In genomic region chr19:18167011-18167410, GRCh38 we compare ENCODE assay signal across 31 cellular contexts. TPM values are rescaled to one million over a fixed set of nuclear protein-coding genes. Genes with fewer than 3 reads are reported as not detected.
"Had no signal": no experiment of that assay in that cellular context is flagged by ENCODE, and none has a peak within 500 bp of the region (broad histone marks: within the 10 kb centered on the region; RNA-seq: fewer than 3 reads in every experiment).

No MANE protein-coding gene starts in this region.

- FAIRE-seq: islet of Langerhans, kidney, pancreas, small intestine had no signal

- H3K36me3 ChIP-seq: uterus had no signal

- H3K27ac ChIP-seq: left ventricle myocardium inferior, pancreas, prostate gland, sigmoid colon, suprapubic skin, thoracic aorta, tibial artery, uterus had no signal

- H3K4me1 ChIP-seq: pancreas, prostate gland had no signal

- H3K9me3 ChIP-seq: left ventricle myocardium inferior, pancreas, prostate gland, sigmoid colon, spleen, suprapubic skin, thoracic aorta, tibial artery, uterus had no signal

- ATAC-seq: pancreas; right cardiac atrium; stimulated activated effector memory CD8-positive, alpha-beta T cell treated with anti-CD3 and anti-CD28 coated beads, Interleukin-12 subunit alpha, Interleukin-12 subunit beta, amount 100 ng/mL, for 72 hours had no signal

- DNase-seq: hypothalamus; immature natural killer cell; kidney; left ventricle myocardium inferior; mesendoderm; naive B cell; nucleus accumbens; posterior cingulate gyrus; retina; right cardiac atrium; sigmoid colon; small intestine; spleen; stimulated activated CD4-positive, alpha-beta T cell treated with anti-CD3 and anti-CD28 coated beads, Interleukin-4, amount 100 ng/mL, for 24 hours; stimulated activated naive CD4-positive, alpha-beta T cell; tibial artery; uterus had no signal

- H3K27me3 ChIP-seq: pancreas, sigmoid colon, spleen, suprapubic skin, tibial artery, uterus had no signal

- H3K4me3 ChIP-seq: left ventricle myocardium inferior, lung, pancreas, prostate gland, sigmoid colon, spleen, suprapubic skin, thoracic aorta, tibial artery, uterus had no signal

- H3K9me3 Mint-ChIP-seq: immature natural killer cell; mesothelial cell of epicardium; naive B cell; nephron; neural crest cell; stimulated activated effector memory CD8-positive, alpha-beta T cell treated with anti-CD3 and anti-CD28 coated beads, Interleukin-12 subunit alpha, Interleukin-12 subunit beta, amount 100 ng/mL, for 72 hours; stimulated activated naive CD8-positive, alpha-beta T cell treated with anti-CD3 and anti-CD28 coated beads, Interleukin-15, Interleukin-2, amounts not matched to agents 100 ng/mL and 50 ng/mL, for 24 hours; type B pancreatic cell had no signal

- H3K4me3 Mint-ChIP-seq: immature natural killer cell; mesothelial cell of epicardium; nephron; neural crest cell; stimulated activated effector memory CD8-positive, alpha-beta T cell treated with anti-CD3 and anti-CD28 coated beads, Interleukin-12 subunit alpha, Interleukin-12 subunit beta, amount 100 ng/mL, for 72 hours; stimulated activated naive CD8-positive, alpha-beta T cell treated with anti-CD3 and anti-CD28 coated beads, Interleukin-15, Interleukin-2, amounts not matched to agents 100 ng/mL and 50 ng/mL, for 24 hours; type B pancreatic cell had no signal

- H3K4me1 Mint-ChIP-seq: mesothelial cell of epicardium, nephron, neural crest cell had no signal

- H3K27me3 Mint-ChIP-seq: naive B cell; stimulated activated naive CD8-positive, alpha-beta T cell treated with anti-CD3 and anti-CD28 coated beads, Interleukin-15, Interleukin-2, amounts not matched to agents 100 ng/mL and 50 ng/mL, for 24 hours; type B pancreatic cell had no signal

- H3K27ac Mint-ChIP-seq: immature natural killer cell; mesothelial cell of epicardium; nephron; stimulated activated effector memory CD8-positive, alpha-beta T cell treated with anti-CD3 and anti-CD28 coated beads, Interleukin-12 subunit alpha, Interleukin-12 subunit beta, amount 100 ng/mL, for 72 hours; stimulated activated naive CD8-positive, alpha-beta T cell treated with anti-CD3 and anti-CD28 coated beads, Interleukin-15, Interleukin-2, amounts not matched to agents 100 ng/mL and 50 ng/mL, for 24 hours; type B pancreatic cell had no signal

RNA-seq across cellular contexts. Expression of gene IFI30, which starts 6.6 kb away (rescaled TPM):
- total RNA-seq: neural crest cell had no signal

RNA-seq across cellular contexts. Expression of gene PDE4C, which starts 59.2 kb away (rescaled TPM):
- total RNA-seq: mononuclear cell, subcutaneous adipose tissue had no signal
- polyA plus RNA-seq: immature natural killer cell had no signal
